Comparison of ENCODE assay signal across 9 cellular contexts in the genomic region with DNA sequence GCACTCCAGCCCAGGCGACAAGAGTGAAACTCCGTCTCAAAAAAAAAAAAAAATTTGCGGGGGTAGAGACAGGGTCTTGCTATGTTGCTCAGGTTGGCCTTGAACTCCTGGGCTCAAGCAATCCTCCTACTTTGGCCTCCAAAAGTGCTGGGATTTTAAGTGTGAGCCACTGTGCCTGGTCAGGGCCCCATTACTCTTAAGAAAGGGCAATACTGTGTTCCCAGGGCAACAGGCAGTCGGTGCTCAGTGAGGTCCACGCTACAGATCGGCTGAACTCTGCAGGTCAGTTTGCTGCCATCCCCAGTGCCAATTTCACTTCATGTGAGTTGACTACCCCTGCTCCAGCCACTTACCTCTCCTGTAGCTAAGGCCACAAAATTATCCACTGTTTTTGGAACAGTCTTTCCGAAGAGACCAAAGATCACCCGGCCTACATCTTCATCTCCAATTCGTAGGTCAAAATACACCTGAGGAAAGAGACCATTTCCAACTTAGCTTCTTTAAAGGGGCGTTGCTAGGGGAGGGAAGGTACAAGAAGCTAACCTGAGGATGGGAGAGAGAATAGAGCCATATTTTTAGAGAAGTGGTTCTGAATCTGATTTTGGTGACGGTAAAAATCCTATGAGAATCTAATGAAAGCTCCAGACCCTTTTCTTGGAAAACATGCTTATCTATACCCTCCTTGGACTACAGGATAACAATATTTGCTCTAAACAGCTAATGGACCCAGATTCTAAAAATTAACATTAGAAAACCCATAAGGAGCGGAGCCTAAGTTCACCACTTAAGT. TPM values are rescaled to one million over a fixed set of nuclear protein-coding genes. Genes with fewer than 3 reads are reported as not detected.
DNase-seq lines count a peak whose midpoint lies in the region; FAIRE-seq and TF ChIP-seq lines count a peak whose summit lies in the region.
"Had no signal": no experiment of that assay in that cellular context is flagged by ENCODE, and none has a peak within 500 bp of the region (broad histone marks: within the 10 kb centered on the region; RNA-seq: fewer than 3 reads in every experiment).

No MANE protein-coding gene starts in this region.

- H3K36me3 ChIP-seq in OCI-LY7 (ENCODE audit: insufficient read depth, low read length) = peaks cover 44% of the 10 kb centered on the region
- H3K36me3 ChIP-seq in endothelial cell of umbilical vein (ENCODE audit: control insufficient read depth in 2 of 2, extremely low read depth in 1 of 2, insufficient read depth in 2 of 2, low read length in 2 of 2) = peaks cover 11 to 33% of the 10 kb centered on the region in 2 experiments
- peaks cover 46% of the 10 kb centered on the region for H3K36me3 ChIP-seq in neutrophil

- H3K27me3 Mint-ChIP-seq in Calu3 (ENCODE audit: unreplicated experiment) = no peaks in the 10 kb centered on the region

- H2AFZ ChIP-seq in OCI-LY7 (ENCODE audit: low read length) = no peak overlapping the region
- no peak overlapping the region for H2AFZ ChIP-seq in endothelial cell of umbilical vein (ENCODE audit: low read depth, low read length)

- dilution Hi-C loops in endothelial cell of umbilical vein (cut with MboI; ENCODE audit: extremely low pct_ligation_motif_present, low sequenced_read_pairs) = no loop called here

- H3K27me3 ChIP-seq in endothelial cell of umbilical vein (ENCODE audit: control insufficient read depth in 2 of 2, insufficient read depth in 2 of 2, low read length in 2 of 2) (no peaks in the 10 kb centered on the region), neutrophil (no peaks in the 10 kb centered on the region)

- peaks cover 67% of the 10 kb centered on the region for H3K36me3 Mint-ChIP-seq in Calu3 (ENCODE audit: insufficient read depth, unreplicated experiment)

- intact Hi-C loops in Calu3 (cut with micrococcal nuclease; ENCODE audit: unreplicated experiment) = no loop called here
- intact Hi-C loops in OCI-LY7 (cut with micrococcal nuclease; ENCODE audit: unreplicated experiment) = loop anchor here (2.0 to 5.0 kb wide), 2 partner anchors 195 to 225 kb away; partner anchors contain the start of genes CSNK1G1 and TRIP4
- intact Hi-C loops in endothelial cell of umbilical vein (cut with micrococcal nuclease) = loop anchor here (2.0 kb wide), 1 partner anchor 225 kb away; the partner anchor contains the start of gene TRIP4

- H3K4me2 ChIP-seq in OCI-LY7 (ENCODE audit: low read length) = peak overlapping the region; percentile 74
- peak overlapping the region; percentile 56 for H3K4me2 ChIP-seq in endothelial cell of umbilical vein (ENCODE audit: insufficient read depth, low read length)

- H3K4me3 Mint-ChIP-seq in Calu3 (ENCODE audit: low read depth, unreplicated experiment) = peak overlapping the region; percentile 91

- peaks cover 41% of the 10 kb centered on the region for H3K4me1 Mint-ChIP-seq in Calu3 (ENCODE audit: low read depth, unreplicated experiment)

- peak; percentile 4 for FAIRE-seq in endothelial cell of umbilical vein (lab: Jason Lieb, UNC)
- FAIRE-seq: colon had no signal

- H3K27ac ChIP-seq in OCI-LY7 (ENCODE audit: low read depth, low read length, poor library complexity, severe bottlenecking) (peak overlapping the region; percentile 45), endothelial cell of umbilical vein (ENCODE audit: insufficient read depth, low read depth, low read length) (peak overlapping the region; percentile 70), neutrophil (peak overlapping the region; percentile 94)

- TF ChIP-seq CTCF in Calu3 (IDR thresholded peaks at IDR 0.05; ENCODE audit: unreplicated experiment) (no peak), OCI-LY7 (conservative IDR thresholded peaks at IDR 0.05; ENCODE audit: low read length) (no peak), endothelial cell of umbilical vein (IDR thresholded peaks at IDR 0.05; ENCODE audit: extremely low read depth in 1 of 2, insufficient read depth in 1 of 2, low read depth in 1 of 2, low read length in 2 of 2) (no peak), neutrophil (IDR thresholded peaks at IDR 0.05) (no peak)

- no peak for TF ChIP-seq POLR2A in endothelial cell of umbilical vein (IDR thresholded peaks at IDR 0.05; ENCODE audit: low read depth, low read length)

- peaks cover 27% of the 10 kb centered on the region for H3K79me2 ChIP-seq in OCI-LY7 (ENCODE audit: insufficient read depth, low read depth, low read length)
- H3K79me2 ChIP-seq in endothelial cell of umbilical vein (ENCODE audit: control insufficient read depth, insufficient read depth, low read length) = peaks cover 42% of the 10 kb centered on the region

- no peaks in the 10 kb centered on the region for H3K9me3 Mint-ChIP-seq in Calu3 (ENCODE audit: low read depth, unreplicated experiment)

- H3K9ac ChIP-seq in endothelial cell of umbilical vein (replicated peaks; ENCODE audit: extremely low read depth, insufficient read depth, low read length) = peak overlapping the region; percentile 93

- POLR2A ChIA-PET in OCI-LY7 (lab: Charles Lee) = interaction anchor here (1.0 to 2.0 kb wide), 2 partner anchors 12 to 51 kb away, joined by 3 to 14 read pairs; no protein-coding TSS in a partner anchor
- POLR2A ChIA-PET in endothelial cell of umbilical vein (lab: Charles Lee) = interaction anchor here (0.7 to 1.7 kb wide), 2 partner anchors 94 to 226 kb away, joined by 3 to 8 read pairs; partner anchors contain the start of gene TRIP4

- DNase-seq in Calu3 = no peak
- peak; percentile 29 for DNase-seq in OCI-LY7 (ENCODE audit: low spot score)
- DNase-seq in endothelial cell of umbilical vein (ENCODE audit: low read depth, low spot score) = peak; percentile 8
- no peak for DNase-seq in cerebellar nuclear complex (lab: John Stamatoyannopoulos, UW)
- no peak for DNase-seq in activated effector memory CD4-positive, alpha-beta T cell treated with Interleukin-2 at 50 U/mL for 16 hours
- no peak for DNase-seq in activated CD4-positive, CD25-positive, alpha-beta regulatory T cell treated with anti-CD3 and anti-CD28 coated beads, Interleukin-2, amount 50 U/mL, for 72 hours
- DNase-seq in GF-D8 (lab: John Stamatoyannopoulos, UW) = no peak

- no peaks in the 10 kb centered on the region for H3K9me1 ChIP-seq in endothelial cell of umbilical vein (replicated peaks; ENCODE audit: control insufficient read depth, extremely low read depth, insufficient read depth, low read length)

- BruUV-seq in Calu3 (replicated peaks; lab: Mats Ljungman, UMichigan) (TSS peak; percentile 83), OCI-LY7 (replicated peaks; lab: Mats Ljungman, UMichigan) (TSS peak; percentile 90), endothelial cell of umbilical vein (replicated peaks; lab: Mats Ljungman, UMichigan) (TSS peak; percentile 70)

- H3K4me3 ChIP-seq in OCI-LY7 (ENCODE audit: low read depth, low read length, poor library complexity, severe bottlenecking) = peak overlapping the region; percentile 86
- peak overlapping the region; percentile 77 to 96 (median 94) for H3K4me3 ChIP-seq in endothelial cell of umbilical vein (replicated peaks in 1 of 3; ENCODE audit: insufficient read depth in 1 of 3, low read depth in 1 of 3, low read length in 3 of 3)
- peak overlapping the region; percentile 78 for H3K4me3 ChIP-seq in neutrophil (ENCODE audit: low read depth in 1 of 2, low read length in 1 of 2)

- CTCF ChIA-PET in Calu3 (lab: Charles Lee) (interaction anchor here (0.6 to 1.6 kb wide), 3 partner anchors 9 to 192 kb away, joined by 3 to 10 read pairs (median 3); no protein-coding TSS in a partner anchor), OCI-LY7 (lab: Charles Lee; ENCODE audit: unreplicated experiment) (interaction anchor here (1.2 kb wide), 1 partner anchor 9 kb away, joined by 3 read pairs; no protein-coding TSS in a partner anchor), endothelial cell of umbilical vein (lab: Charles Lee) (interaction anchor here (3.3 kb wide), 1 partner anchor 8 kb away, joined by 33 read pairs; no protein-coding TSS in a partner anchor)

- H3K4me1 ChIP-seq in OCI-LY7 (ENCODE audit: insufficient read depth, low read length, poor library complexity, severe bottlenecking) (peaks cover 37% of the 10 kb centered on the region), endothelial cell of umbilical vein (ENCODE audit: control insufficient read depth, extremely low read depth, insufficient read depth, low read length) (peaks cover 16% of the 10 kb centered on the region), neutrophil (ENCODE audit: control insufficient read depth in 1 of 2, insufficient read depth in 1 of 2, low read depth in 1 of 2, low read length in 1 of 2) (peaks cover 40 to 43% of the 10 kb centered on the region in 2 experiments)

- peak overlapping the region; percentile 90 for H3K27ac Mint-ChIP-seq in Calu3 (ENCODE audit: unreplicated experiment)

- H3K9me2 ChIP-seq in OCI-LY7 (ENCODE audit: insufficient read depth, low read length) = no peaks in the 10 kb centered on the region

- H4K20me1 ChIP-seq in OCI-LY7 (ENCODE audit: insufficient read depth, low read length) (0 out of 2 replicates have a peak, but pooled peaks cover 4% of the 10 kb centered on the region), endothelial cell of umbilical vein (replicated peaks; ENCODE audit: control insufficient read depth, extremely low read depth, insufficient read depth, low read length) (no peaks in the 10 kb centered on the region)

- H3K9me3 ChIP-seq in OCI-LY7 (ENCODE audit: low read length) = no peaks in the 10 kb centered on the region
- H3K9me3 ChIP-seq in endothelial cell of umbilical vein (replicated peaks; ENCODE audit: control insufficient read depth, insufficient read depth, low read length) = no peaks in the 10 kb centered on the region
- H3K9me3 ChIP-seq in neutrophil = no peaks in the 10 kb centered on the region

RNA-seq across cellular contexts. Expression of gene PPIB, which starts 0.9 kb away (rescaled TPM):
- total RNA-seq in Calu3 (2022) (682 and 690 TPM in 2 replicates), OCI-LY7 (2022) (248 and 307 TPM in 2 replicates), endothelial cell of umbilical vein (818 and 840 TPM in 2 replicates)
- total RNA-seq in OCI-LY7 (2014; rRNA removed; shearing (Covaris generic)) = 243 and 263 TPM in 2 replicates
- 1,157 and 1,240 TPM in 2 replicates for polyA plus RNA-seq in endothelial cell of umbilical vein
- 1,469 and 1,568 TPM in 2 replicates for polyA plus RNA-seq in endothelial cell of umbilical vein (2011; cell fraction: cytosol; rRNA removed)
- polyA plus RNA-seq in endothelial cell of umbilical vein (2011; cell fraction: nucleus; rRNA removed) = 547 and 579 TPM in 2 replicates
- 798 and 832 TPM in 2 replicates for polyA plus RNA-seq in endothelial cell of umbilical vein (2012)
- 564 and 566 TPM in 2 replicates for polyA minus RNA-seq in endothelial cell of umbilical vein
- polyA minus RNA-seq in endothelial cell of umbilical vein (2011; cell fraction: cytosol; rRNA and poly(A)+ RNA removed) = 260 TPM
- 61.5 and 75.7 TPM in 2 replicates for polyA minus RNA-seq in endothelial cell of umbilical vein (2011; cell fraction: nucleus; rRNA and poly(A)+ RNA removed)

RNA-seq across cellular contexts. Expression of gene SNX22, which starts 10.4 kb away (rescaled TPM):
- total RNA-seq in Calu3 (2022) (1.3 and 1.6 TPM in 2 replicates), OCI-LY7 (2022) (61.6 and 68.8 TPM in 2 replicates), endothelial cell of umbilical vein (0.14 and 0.73 TPM in 2 replicates)
- 63.1 and 65.7 TPM in 2 replicates for total RNA-seq in OCI-LY7 (2014; rRNA removed; shearing (Covaris generic))
- 0.14 and 0.18 TPM in 2 replicates for polyA plus RNA-seq in endothelial cell of umbilical vein
- polyA plus RNA-seq in endothelial cell of umbilical vein (2011; cell fraction: cytosol; rRNA removed) = 0.10 and 0.13 TPM in 2 replicates
- polyA plus RNA-seq in endothelial cell of umbilical vein (2011; cell fraction: nucleus; rRNA removed) = 0.38 and 0.40 TPM in 2 replicates
- polyA plus RNA-seq in endothelial cell of umbilical vein (2012) = 1.2 and 1.5 TPM in 2 replicates
- polyA minus RNA-seq in endothelial cell of umbilical vein = 0.19 and 0.34 TPM in 2 replicates
- not detected for polyA minus RNA-seq in endothelial cell of umbilical vein (2011; cell fraction: cytosol; rRNA and poly(A)+ RNA removed)
- 0.19 and 0.67 TPM in 2 replicates for polyA minus RNA-seq in endothelial cell of umbilical vein (2011; cell fraction: nucleus; rRNA and poly(A)+ RNA removed)

Comparison
In these comparisons a context has a peak if more than half of its experiments do, and no peak if none do; other contexts are left out.
1. DNase-seq: peak in OCI-LY7 (single experiment) and endothelial cell of umbilical vein (single experiment); none in Calu3 (single experiment), cerebellar nuclear complex (0 of 2), activated effector memory CD4-positive, alpha-beta T cell treated with Interleukin-2 at 50 U/mL for 16 hours (single experiment), activated CD4-positive, CD25-positive, alpha-beta regulatory T cell treated with anti-CD3 and anti-CD28 coated beads, Interleukin-2, amount 50 U/mL, for 72 hours (single experiment) and GF-D8 (single experiment).
2. RNA of gene SNX22, which starts 10.4 kb away (total RNA-seq): 61.6 to 68.8 TPM in OCI-LY7; 1.3 to 1.6 TPM in Calu3 and 0.14 to 0.73 TPM in endothelial cell of umbilical vein; every median in the first group is over 10 times any median in the second.
3. Peak in every context shown above with its lines, with median percentiles within 50 percentile points of each other: H3K27ac ChIP-seq and H3K4me3 ChIP-seq.